Comparison of ENCODE assay signal across 8 cellular contexts in genomic region chr11:63837719-63838118, GRCh38. TPM values are rescaled to one million over a fixed set of nuclear protein-coding genes. Genes with fewer than 3 reads are reported as not detected.
A peak's percentile ranks its signal among the peaks of the same experiment; 100 is the strongest.
DNase-seq lines count a peak whose midpoint lies in the region; ATAC-seq and TF ChIP-seq lines count a peak whose summit lies in the region.

No MANE protein-coding gene starts in this region.

- H3K27me3 Mint-ChIP-seq in CD4-positive, alpha-beta T cell: no peaks in the 10 kb centered on the region
- H3K27me3 Mint-ChIP-seq in central memory CD8-positive, alpha-beta T cell: no peaks in the 10 kb centered on the region

- no peaks in the 10 kb centered on the region for H3K27me3 ChIP-seq in CD4-positive, alpha-beta T cell (ENCODE audit: control insufficient read depth, insufficient read depth, low read length)
- H3K27me3 ChIP-seq in neural cell (ENCODE audit: insufficient read depth, low read depth, low read length): no peaks in the 10 kb centered on the region

- peak overlapping the region; percentile 73 for H3K27ac ChIP-seq in CD4-positive, alpha-beta T cell (ENCODE audit: low read depth, low read length)
- H3K27ac ChIP-seq in neural cell (ENCODE audit: low read length): no peak overlapping the region

- intact Hi-C loops in CD4-positive, alpha-beta T cell (cut with DNase I, micrococcal nuclease): loop anchor here (1.0 to 10.0 kb wide), 9 partner anchors 69 to 465 kb away; partner anchors contain the start of genes CATSPERZ (in 1 of the 2), COX8A (in 1 of the 2), NAA40 (in 1 of the 2) and OTUB1 (in 1 of the 2)

- no peak overlapping the region for H3K4me2 ChIP-seq in neural cell (ENCODE audit: low read length)

- H3K27ac Mint-ChIP-seq in CD4-positive, alpha-beta T cell: peak overlapping the region; percentile 84
- H3K27ac Mint-ChIP-seq in central memory CD8-positive, alpha-beta T cell (ENCODE audit: low read depth): peak overlapping the region; percentile 77

- peak overlapping the region; percentile 94 for H3K4me3 Mint-ChIP-seq in CD4-positive, alpha-beta T cell
- H3K4me3 Mint-ChIP-seq in central memory CD8-positive, alpha-beta T cell: peak overlapping the region; percentile 92

- peaks cover 10% of the 10 kb centered on the region for H4K20me1 ChIP-seq in neural cell (ENCODE audit: insufficient read depth)

- no peaks in the 10 kb centered on the region for H3F3A ChIP-seq in neural cell (ENCODE audit: insufficient read depth, low read length, poor library complexity, severe bottlenecking)

- H3K79me2 ChIP-seq in neural cell (replicated peaks; ENCODE audit: insufficient read depth, low read length): peaks cover 35% of the 10 kb centered on the region

- no peaks in the 10 kb centered on the region for H3K36me3 ChIP-seq in neural cell (ENCODE audit: insufficient read depth, low read length)

- no peak for TF ChIP-seq EP300 in neural cell (conservative IDR thresholded peaks at IDR 0.05; ENCODE audit: poor library complexity, severe bottlenecking)

- ATAC-seq in CD4-positive, alpha-beta T cell (ENCODE audit: poor library complexity): no peak
- ATAC-seq in central memory CD8-positive, alpha-beta T cell (replicated peaks; ENCODE audit: extremely low read depth, poor library complexity, severe bottlenecking): no peak
- no peak for ATAC-seq in GM21447 (IDR thresholded peaks at IDR 0.05; ENCODE audit: unreplicated experiment)

- H3K9me3 ChIP-seq in CD4-positive, alpha-beta T cell (ENCODE audit: control insufficient read depth, low read length): no peaks in the 10 kb centered on the region
- no peaks in the 10 kb centered on the region for H3K9me3 ChIP-seq in neural cell (ENCODE audit: low read length)

- no peak for DNase-seq in CD4-positive, alpha-beta T cell
- peak; percentile 73 for DNase-seq in MV-4-11 (lab: John Stamatoyannopoulos, UW)
- no peak for DNase-seq in central memory CD8-positive, alpha-beta T cell (ENCODE audit: low spot score in 2 of 2)
- DNase-seq in activated effector memory CD4-positive, alpha-beta T cell treated with anti-CD3 and anti-CD28 coated beads, Interleukin-2, amount 50 U/mL, for 16 hours: no peak
- DNase-seq in cortex of kidney (lab: John Stamatoyannopoulos, UW): no peak
- DNase-seq in NCI-H1092 (lab: John Stamatoyannopoulos, UW): no peak

- CTCF ChIA-PET in CD4-positive, alpha-beta T cell (lab: Charles Lee): interaction anchor here (1.1 to 5.5 kb wide), 12 partner anchors 8 to 163 kb away, joined by 3 to 43 read pairs (median 6); partner anchors contain the start of gene COX8A

- peaks cover 47% of the 10 kb centered on the region for H3K4me1 Mint-ChIP-seq in CD4-positive, alpha-beta T cell (ENCODE audit: low read depth)
- H3K4me1 Mint-ChIP-seq in central memory CD8-positive, alpha-beta T cell: peaks cover 45% of the 10 kb centered on the region

- TF ChIP-seq RAD21 in neural cell (conservative IDR thresholded peaks at IDR 0.05): no peak

- no peak overlapping the region for H2AFZ ChIP-seq in neural cell (ENCODE audit: low read depth, low read length)

- H3K9me3 Mint-ChIP-seq in CD4-positive, alpha-beta T cell: no peaks in the 10 kb centered on the region
- no peaks in the 10 kb centered on the region for H3K9me3 Mint-ChIP-seq in central memory CD8-positive, alpha-beta T cell

- H3K9me2 ChIP-seq in neural cell (ENCODE audit: insufficient read depth, low read length): no peaks in the 10 kb centered on the region

- H3K4me3 ChIP-seq in neural cell (ENCODE audit: low read length): no peak overlapping the region

- POLR2A ChIA-PET in CD4-positive, alpha-beta T cell (lab: Charles Lee): interaction anchor here (1.0 to 3.1 kb wide), 13 partner anchors 31 to 941 kb away, joined by 3 to 36 read pairs (median 5); partner anchors contain the start of genes FKBP2, NAA40 and SF1

- no peak for TF ChIP-seq CTCF in CD4-positive, alpha-beta T cell (IDR thresholded peaks at IDR 0.05)
- TF ChIP-seq CTCF in neural cell (IDR thresholded peaks at IDR 0.05; ENCODE audit: poor library complexity, severe bottlenecking): no peak

- peak overlapping the region; percentile 49 for H3K9ac ChIP-seq in neural cell (ENCODE audit: low read length)

- H3K36me3 Mint-ChIP-seq in CD4-positive, alpha-beta T cell (ENCODE audit: low read depth): peaks cover 28% of the 10 kb centered on the region
- H3K36me3 Mint-ChIP-seq in central memory CD8-positive, alpha-beta T cell (ENCODE audit: insufficient read depth): peaks cover 29% of the 10 kb centered on the region

TF ChIP-seq in neural cell, 6 proteins besides CTCF, POLR2A, EP300 and RAD21:
- TF ChIP-seq POLR2AphosphoS5 (IDR thresholded peaks at IDR 0.05) (no peak), EZH2 (IDR thresholded peaks at IDR 0.05; ENCODE audit: borderline replicate concordance, insufficient read depth, low read length, poor library complexity, severe bottlenecking) (no peak), SMC3 (conservative IDR thresholded peaks at IDR 0.05; ENCODE audit: poor library complexity) (no peak), TAF1 (IDR thresholded peaks at IDR 0.05; ENCODE audit: low read depth) (no peak), REST (IDR thresholded peaks at IDR 0.05; ENCODE audit: borderline replicate concordance) (no peak), MXI1 (conservative IDR thresholded peaks at IDR 0.05; ENCODE audit: poor library complexity, severe bottlenecking) (no peak)
TF ChIP-seq in neural cell: peak in this region for 0.

RNA-seq across cellular contexts. Expression of gene MARK2, which starts 1.2 kb away (rescaled TPM):
- 10 to 100 TPM; 18.4 to 21.0 TPM for total RNA-seq in CD4-positive, alpha-beta T cell
- 5.2 and 11.3 TPM in 2 replicates for polyA plus RNA-seq in neural cell
- 19.2 and 21.8 TPM in 2 replicates for polyA minus RNA-seq in neural cell

RNA-seq across cellular contexts. Expression of gene SPINDOC, which starts 24.5 kb away (rescaled TPM):
- 1 to 10 TPM; 4.0 to 4.8 TPM for total RNA-seq in CD4-positive, alpha-beta T cell
- polyA plus RNA-seq in neural cell: 20.3 and 27.2 TPM in 2 replicates
- 27.4 and 33.8 TPM in 2 replicates for polyA minus RNA-seq in neural cell
